16 cellular contexts compared by ENCODE assay signal in genomic region chr12:44839785-44840184, GRCh38. TPM values are rescaled to one million over a fixed set of nuclear protein-coding genes. Genes with fewer than 3 reads are reported as not detected.
DNase-seq lines count a peak whose midpoint lies in the region; ATAC-seq, FAIRE-seq and TF ChIP-seq lines count a peak whose summit lies in the region.
"Had no signal": no experiment of that assay in that cellular context is flagged by ENCODE, and none has a peak within 500 bp of the region (broad histone marks: within the 10 kb centered on the region; RNA-seq: fewer than 3 reads in every experiment).

No MANE protein-coding gene starts in this region.

- H4K5ac ChIP-seq in H1 (ENCODE audit: insufficient read length, low read depth, low read length), result no peak overlapping the region

- no peaks in the 10 kb centered on the region for H3K9me3 ChIP-seq in CD4-positive, alpha-beta memory T cell (ENCODE audit: control insufficient read depth in 1 of 2, low read length in 2 of 2)
- no peaks in the 10 kb centered on the region for H3K9me3 ChIP-seq in H1 (ENCODE audit: insufficient read depth in 2 of 2, low read depth in 1 of 2, low read length in 1 of 2)
- H3K9me3 ChIP-seq: HAP-1, MG63 had no signal

- no peak for TF ChIP-seq EP300 in H1 (IDR thresholded peaks at IDR 0.05; ENCODE audit: borderline replicate concordance in 1 of 2, low read depth in 2 of 2, low read length in 2 of 2)

- no peak overlapping the region for H3K4ac ChIP-seq in H1 (replicated peaks; ENCODE audit: insufficient read length, low read depth, low read length)

- CTCF ChIA-PET in activated CD4-positive, alpha-beta T cell treated with anti-CD3 and anti-CD28 coated beads for 36 hours (lab: Charles Lee), result interaction anchor here (0.7 to 1.6 kb wide), 3 partner anchors 18 to 37 kb away, joined by 3 to 4 read pairs (median 4); no protein-coding TSS in a partner anchor
- CTCF ChIA-PET in CD4-positive, alpha-beta memory T cell (lab: Charles Lee; ENCODE audit: partially characterized antibody), result interaction anchor here (0.9 kb wide), 1 partner anchor 27 kb away, joined by 3 read pairs; no protein-coding TSS in a partner anchor
- CTCF ChIA-PET in activated CD8-positive, alpha-beta T cell treated with anti-CD3 and anti-CD28 coated beads, Interleukin-2, amount 10 ng/mL, durations not matched to agents 7 days and 5 days (lab: Charles Lee), result interaction anchor here (0.7 to 10.2 kb wide), 5 partner anchors 9 to 35 kb away, joined by 3 to 94 read pairs (median 4); partner anchors contain the start of gene NELL2
- CTCF ChIA-PET in H1 (lab: Charles Lee; ENCODE audit: partially characterized antibody), result no interaction called here

- H3K14ac ChIP-seq in H1 (ENCODE audit: insufficient read length), result no peak overlapping the region

- no peak overlapping the region for H4K8ac ChIP-seq in H1 (ENCODE audit: extremely low read depth, insufficient read depth, low read length)

- no peak overlapping the region for H4K91ac ChIP-seq in H1 (replicated peaks; ENCODE audit: insufficient read length, low read length)

- no peaks in the 10 kb centered on the region for H3K23me2 ChIP-seq in H1 (ENCODE audit: low read depth, low read length)

- TF ChIP-seq POLR2A in H1 (IDR thresholded peaks at IDR 0.05; ENCODE audit: control extremely low read depth in 1 of 2, low read depth in 2 of 2, low read length in 2 of 2), result no peak

- no peak overlapping the region for H3K4me3 Mint-ChIP-seq in activated CD4-positive, alpha-beta T cell treated with anti-CD3 and anti-CD28 coated beads for 36 hours
- peak overlapping the region in 5 of 8 donors; percentile 7 to 69 (median 35) for H3K4me3 Mint-ChIP-seq in CD4-positive, alpha-beta memory T cell
- H3K4me3 Mint-ChIP-seq in activated CD8-positive, alpha-beta T cell treated with anti-CD3 and anti-CD28 coated beads, Interleukin-2, amount 10 ng/mL, durations not matched to agents 7 days and 5 days, result peak overlapping the region; percentile 12

- intact Hi-C loops in activated CD4-positive, alpha-beta T cell treated with anti-CD3 and anti-CD28 coated beads for 36 hours (cut with DNase I, micrococcal nuclease), result loop anchor here in 1 of 2 experiments (5.0 kb wide), 1 partner anchor 33 kb away; no protein-coding TSS in a partner anchor
- intact Hi-C loops in CD4-positive, alpha-beta memory T cell (cut with micrococcal nuclease), result no loop called here

- no peak overlapping the region for H2BK15ac ChIP-seq in H1 (ENCODE audit: low read length)

- no peak for TF ChIP-seq CTCF in H1 (IDR thresholded peaks at IDR 0.05; ENCODE audit: control extremely low read depth in 1 of 3, insufficient read depth in 1 of 3, low read depth in 1 of 3, low read length in 3 of 3)

- H3K4me1 Mint-ChIP-seq in activated CD4-positive, alpha-beta T cell treated with anti-CD3 and anti-CD28 coated beads for 36 hours, result peaks cover 77% of the 10 kb centered on the region
- peaks cover 35 to 84% (median 66%) of the 10 kb centered on the region in 4 donors for H3K4me1 Mint-ChIP-seq in CD4-positive, alpha-beta memory T cell
- H3K4me1 Mint-ChIP-seq in activated CD8-positive, alpha-beta T cell treated with anti-CD3 and anti-CD28 coated beads, Interleukin-2, amount 10 ng/mL, durations not matched to agents 7 days and 5 days (ENCODE audit: low read depth), result peaks cover 86% of the 10 kb centered on the region

- H3K27ac ChIP-seq in CD4-positive, alpha-beta memory T cell (ENCODE audit: low read depth, low read length), result no peak overlapping the region
- no peak overlapping the region for H3K27ac ChIP-seq in H1 (ENCODE audit: low read depth, low read length)
- H3K27ac ChIP-seq: C4-2B, KMS-11 had no signal

- no peak overlapping the region for H3K18ac ChIP-seq in H1 (ENCODE audit: extremely low read depth, low read length)

- no peak overlapping the region for H2BK120ac ChIP-seq in H1 (replicated peaks; ENCODE audit: low read depth, low read length)

- no peaks in the 10 kb centered on the region for H3K36me3 ChIP-seq in CD4-positive, alpha-beta memory T cell (ENCODE audit: insufficient read depth, low read length)
- no peaks in the 10 kb centered on the region for H3K36me3 ChIP-seq in H1 (ENCODE audit: control insufficient read depth in 2 of 4, insufficient read depth in 4 of 4, low read length in 3 of 4)
- H3K36me3 ChIP-seq: HAP-1, MG63 had no signal

- 0 out of 2 replicates have a peak overlapping the region, but pooled peaks have one; percentile 30 for H2AK5ac ChIP-seq in H1 (ENCODE audit: low read depth, low read length)

- ATAC-seq in activated CD4-positive, alpha-beta T cell treated with anti-CD3 and anti-CD28 coated beads for 36 hours, result no peak
- no peak for ATAC-seq in activated CD8-positive, alpha-beta T cell treated with anti-CD3 and anti-CD28 coated beads, Interleukin-2, amount 10 ng/mL, durations not matched to agents 7 days and 5 days
- ATAC-seq: HepG2 had no signal

- no peak overlapping the region for H3K23ac ChIP-seq in H1 (ENCODE audit: insufficient read length)

- H2BK12ac ChIP-seq in H1 (ENCODE audit: low read depth, low read length), result no peak overlapping the region

- no peak overlapping the region for H2BK20ac ChIP-seq in H1 (ENCODE audit: low read length)

- H2AFZ ChIP-seq in H1 (ENCODE audit: low read length), result no peak overlapping the region

- no peak for DNase-seq in activated CD4-positive, alpha-beta T cell treated with anti-CD3 and anti-CD28 coated beads for 36 hours
- DNase-seq in activated CD4-positive, alpha-beta T cell treated with anti-CD3 and anti-CD28 coated beads for 4 hours, result no peak
- DNase-seq in CD4-positive, alpha-beta memory T cell, result no peak
- DNase-seq in activated CD8-positive, alpha-beta T cell treated with anti-CD3 and anti-CD28 coated beads, Interleukin-2, amount 10 ng/mL, durations not matched to agents 7 days and 5 days, result no peak
- DNase-seq in H1 (ENCODE audit: low read depth in 1 of 2, low spot score in 2 of 2) (no peak), NCI-H748 treated with DMSO at 0.1 percent for 48 hours (lab: John Stamatoyannopoulos, UW) (no peak), HPDE6-E6E7 (ENCODE audit: extremely low spot score) (no peak), GM19240 (ENCODE audit: insufficient read length, low spot score) (no peak)
- DNase-seq: DMS53, MG63, NCI-H1092 treated with DMSO at 0.1 percent for 48 hours, NCI-H187 treated with DMSO at 0.1 percent for 48 hours had no signal

- no peaks in the 10 kb centered on the region for H3K36me3 Mint-ChIP-seq in activated CD4-positive, alpha-beta T cell treated with anti-CD3 and anti-CD28 coated beads for 36 hours (ENCODE audit: low read depth)
- peaks cover 3 to 7% of the 10 kb centered on the region in 2 donors for H3K36me3 Mint-ChIP-seq in CD4-positive, alpha-beta memory T cell
- H3K36me3 Mint-ChIP-seq in activated CD8-positive, alpha-beta T cell treated with anti-CD3 and anti-CD28 coated beads, Interleukin-2, amount 10 ng/mL, durations not matched to agents 7 days and 5 days (ENCODE audit: low read depth), result peaks cover 14% of the 10 kb centered on the region

- H3K27ac Mint-ChIP-seq in activated CD4-positive, alpha-beta T cell treated with anti-CD3 and anti-CD28 coated beads for 36 hours, result peak overlapping the region; percentile 69
- H3K27ac Mint-ChIP-seq in CD4-positive, alpha-beta memory T cell, result peak overlapping the region in 4 of 7 donors; percentile 8 to 75 (median 30)
- peak overlapping the region; percentile 58 for H3K27ac Mint-ChIP-seq in activated CD8-positive, alpha-beta T cell treated with anti-CD3 and anti-CD28 coated beads, Interleukin-2, amount 10 ng/mL, durations not matched to agents 7 days and 5 days

- no peak overlapping the region for H3K4me2 ChIP-seq in H1 (ENCODE audit: insufficient read depth in 1 of 2, low read depth in 2 of 2, low read length in 2 of 2)
- H3K4me2 ChIP-seq: KMS-11 had no signal

- H3K4me1 ChIP-seq in CD4-positive, alpha-beta memory T cell (ENCODE audit: insufficient read depth, low read length), result peaks cover 70% of the 10 kb centered on the region
- H3K4me1 ChIP-seq in H1 (replicated peaks in 1 of 4; ENCODE audit: control insufficient read depth in 3 of 4, insufficient read depth in 4 of 4, low read length in 3 of 4), result no peaks in the 10 kb centered on the region
- H3K4me1 ChIP-seq: HAP-1 had no signal

- no peak overlapping the region for H3K4me3 ChIP-seq in CD4-positive, alpha-beta memory T cell (ENCODE audit: low read length in 2 of 2)
- H3K4me3 ChIP-seq in H1 (ENCODE audit: extremely low read depth in 1 of 4, insufficient read depth in 2 of 4, low read depth in 3 of 4, low read length in 4 of 4), result no peak overlapping the region
- H3K4me3 ChIP-seq: HAP-1, MG63 had no signal

- H3K9me3 Mint-ChIP-seq in activated CD4-positive, alpha-beta T cell treated with anti-CD3 and anti-CD28 coated beads for 36 hours (ENCODE audit: low read depth), result no peaks in the 10 kb centered on the region
- peaks cover 0 to 3% (median 0%) of the 10 kb centered on the region in 8 donors for H3K9me3 Mint-ChIP-seq in CD4-positive, alpha-beta memory T cell
- H3K9me3 Mint-ChIP-seq in activated CD8-positive, alpha-beta T cell treated with anti-CD3 and anti-CD28 coated beads, Interleukin-2, amount 10 ng/mL, durations not matched to agents 7 days and 5 days (ENCODE audit: insufficient read depth), result no peaks in the 10 kb centered on the region

- POLR2A ChIA-PET in activated CD4-positive, alpha-beta T cell treated with anti-CD3 and anti-CD28 coated beads for 36 hours (lab: Charles Lee), result no interaction called here
- POLR2A ChIA-PET in CD4-positive, alpha-beta memory T cell (lab: Charles Lee; ENCODE audit: partially characterized antibody), result no interaction called here
- POLR2A ChIA-PET in activated CD8-positive, alpha-beta T cell treated with anti-CD3 and anti-CD28 coated beads, Interleukin-2, amount 10 ng/mL, durations not matched to agents 7 days and 5 days (lab: Charles Lee), result interaction anchor here (0.9 kb wide), 1 partner anchor 10 kb away, joined by 3 read pairs; no protein-coding TSS in a partner anchor
- POLR2A ChIA-PET in H1 (lab: Charles Lee; ENCODE audit: partially characterized antibody), result no interaction called here

- no peak overlapping the region for H3K56ac ChIP-seq in H1 (replicated peaks; ENCODE audit: insufficient read length, low read depth, low read length)

- no peaks in the 10 kb centered on the region for H4K20me1 ChIP-seq in H1 (replicated peaks in 1 of 2; ENCODE audit: control insufficient read depth in 1 of 2, insufficient read depth in 2 of 2, low read length in 2 of 2)

- H2BK5ac ChIP-seq in H1 (ENCODE audit: low read depth, low read length), result no peak overlapping the region

- H3K79me1 ChIP-seq in H1 (ENCODE audit: low read depth, low read length), result no peaks in the 10 kb centered on the region; the same call in 1 of the 2 replicates

- H3K9ac ChIP-seq in H1 (replicated peaks in 1 of 4; ENCODE audit: extremely low read depth in 1 of 4, low read depth in 3 of 4, low read length in 3 of 4), result no peak overlapping the region
- H3K9ac ChIP-seq: KMS-11 had no signal

- H3K27me3 Mint-ChIP-seq in activated CD4-positive, alpha-beta T cell treated with anti-CD3 and anti-CD28 coated beads for 36 hours, result no peaks in the 10 kb centered on the region
- no peaks in the 10 kb centered on the region for H3K27me3 Mint-ChIP-seq in CD4-positive, alpha-beta memory T cell
- no peaks in the 10 kb centered on the region for H3K27me3 Mint-ChIP-seq in activated CD8-positive, alpha-beta T cell treated with anti-CD3 and anti-CD28 coated beads, Interleukin-2, amount 10 ng/mL, durations not matched to agents 7 days and 5 days (ENCODE audit: low read depth)

- TF ChIP-seq RAD21 in H1 (IDR thresholded peaks at IDR 0.05 in 1 of 2, conservative IDR thresholded peaks at IDR 0.05 in 1 of 2; ENCODE audit: low read depth in 2 of 2, low read length in 2 of 2), result no peak

- H3K79me2 ChIP-seq in H1 (ENCODE audit: control insufficient read depth in 1 of 2, insufficient read depth in 2 of 2, low read length in 2 of 2), result peaks cover 3 to 7% of the 10 kb centered on the region in 2 experiments; a peak in 2 of 4 replicates

- H3K27me3 ChIP-seq in CD4-positive, alpha-beta memory T cell (ENCODE audit: insufficient read depth, low read length), result no peaks in the 10 kb centered on the region
- no peaks in the 10 kb centered on the region for H3K27me3 ChIP-seq in H1 (replicated peaks in 1 of 4; ENCODE audit: control insufficient read depth in 3 of 4, extremely low read depth in 1 of 4, insufficient read depth in 3 of 4, low read length in 3 of 4)
- H3K27me3 ChIP-seq: MG63 had no signal

- FAIRE-seq in H1 (lab: Jason Lieb, UNC), result no peak
- FAIRE-seq: HepG2 had no signal

- 83% methylated on average over 2 of the region's 2 CpGs; no CpG with 5 or more reads in 1 of the 2 experiments for WGBS in H1 (ENCODE audit: extremely low coverage in 1 of 2, insufficient coverage in 1 of 2, insufficient read length in 1 of 2, insufficient replicate concordance in 2 of 2, low coverage in 1 of 2, low lambda C conversion rate in 2 of 2, missing lambda C conversion rate in 1 of 2), 2 experiments

RNA-seq across cellular contexts. Expression of gene NELL2, which starts 36.3 kb away (rescaled TPM):
- 10 to 100 TPM; 28.4 to 35.8 TPM for total RNA-seq in activated CD4-positive, alpha-beta T cell treated with anti-CD3 and anti-CD28 coated beads for 36 hours
- total RNA-seq in CD4-positive, alpha-beta memory T cell, result 100 to 1,000 TPM; 233 to 257 TPM
- 100 to 1,000 TPM in 1 of 2 donors, 10 to 100 TPM in 1; 92.8 to 126 TPM for polyA plus RNA-seq in CD4-positive, alpha-beta memory T cell
- 10 to 100 TPM; 43.8 to 47.4 TPM for total RNA-seq in activated CD8-positive, alpha-beta T cell treated with anti-CD3 and anti-CD28 coated beads, Interleukin-2, amount 10 ng/mL, durations not matched to agents 7 days and 5 days
- total RNA-seq in H1 (2021; fragmentation: NEBNext Ultra II Directional; extraction: Animal tissue kit (Norgen Biotek cat#: 25700)), result 50.6 and 54.2 TPM in 2 replicates
- polyA plus RNA-seq in H1 (2011; rRNA removed), result 40.7 and 56.8 TPM in 2 replicates
- polyA plus RNA-seq in H1 (2011; cell fraction: cytosol; rRNA removed), result 60.5 TPM
- polyA plus RNA-seq in H1 (2011; cell fraction: nucleus; rRNA removed), result 49.0 TPM
- 41.2 to 62.9 TPM (median 52.5 TPM) in 4 replicates for polyA plus RNA-seq in H1 (2012, experiment 1 of 2)
- 4.8 TPM for polyA plus RNA-seq in H1 (2012, experiment 2 of 2)
- 62.8 TPM for polyA plus RNA-seq in H1 (2013, experiment 1 of 2)
- 68.8 TPM for polyA plus RNA-seq in H1 (2013, experiment 2 of 2)
- polyA minus RNA-seq in H1 (2011; rRNA and poly(A)+ RNA removed), result 142 and 222 TPM in 2 replicates
- polyA minus RNA-seq in H1 (2011; cell fraction: cytosol; rRNA and poly(A)+ RNA removed), result 52.5 TPM
- 245 TPM for polyA minus RNA-seq in H1 (2011; cell fraction: nucleus; rRNA and poly(A)+ RNA removed)
- polyA plus RNA-seq: HepG2 had no signal
